In the genomic region with DNA sequence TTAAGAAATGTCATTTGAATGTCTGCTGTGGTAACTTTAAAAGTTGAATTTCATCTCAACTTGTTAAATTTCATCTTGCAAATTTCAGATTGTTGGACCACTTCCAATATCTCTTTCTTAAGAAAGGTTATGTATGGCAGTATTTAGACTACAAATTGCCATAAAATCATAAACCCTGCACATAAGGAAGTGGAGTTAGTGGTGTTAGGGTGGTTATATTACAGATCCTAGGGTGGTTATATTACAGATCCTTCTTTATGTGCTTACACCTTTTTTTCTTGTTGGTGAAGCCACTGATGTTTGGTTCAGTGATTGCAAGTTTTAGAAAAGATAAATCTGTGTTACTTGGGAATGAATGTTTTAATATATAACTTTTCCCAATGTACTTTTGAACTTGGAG, we compare ENCODE assay signal across 29 cellular contexts.
"Had no signal": no experiment of that assay in that cellular context is flagged by ENCODE, and none has a peak within 500 bp of the region (broad histone marks: within the 10 kb centered on the region; RNA-seq: fewer than 3 reads in every experiment).

No MANE protein-coding gene starts in this region.

- H3K4me1 ChIP-seq: SJCRH30 had no signal

- DNase-seq: activated CD4-positive, alpha-beta T cell treated with anti-CD3 and anti-CD28 coated beads for 48 hours; activated CD4-positive, alpha-beta T cell treated with anti-CD3 and anti-CD28 coated beads, Interleukin-2, amount 50 U/mL, for 4 hours; activated CD4-positive, CD25-positive, alpha-beta regulatory T cell treated with anti-CD3 and anti-CD28 coated beads, Interleukin-2, amount 50 U/mL, for 72 hours; activated CD8-positive, alpha-beta memory T cell treated with anti-CD3 and anti-CD28 coated beads for 24 hours; activated gamma-delta T cell; activated naive CD4-positive, alpha-beta T cell treated with anti-CD3 and anti-CD28 coated beads for 36 hours; activated T-cell treated with anti-CD3 and anti-CD28 coated beads, Interleukin-2, amount 50 U/mL, for 4 hours; brain microvascular endothelial cell; MG63; MV-4-11; NCI-H1092 treated with DMSO at 0.1 percent for 48 hours; NCI-H1417 treated with DMSO at 0.1 percent for 48 hours; NCI-H1694; NCI-H2029 treated with DMSO at 0.1 percent for 48 hours; NCI-H345; NCI-H510A; NCI-H526 treated with DMSO at 0.1 percent for 48 hours; NCI-H82; Right ventricle myocardium superior; RPMI8226; SJCRH30; T-helper 9 cell had no signal

- H3K4me3 Mint-ChIP-seq: activated naive CD4-positive, alpha-beta T cell treated with anti-CD3 and anti-CD28 coated beads for 36 hours; activated naive CD8-positive, alpha-beta T cell; activated T-cell treated with anti-CD3 and anti-CD28 coated beads, Interleukin-2, amount 50 U/mL, for 4 hours; T-helper 1 cell treated with Interleukin-12 subunit alpha and Interleukin-12 subunit beta and Interleukin-4 antibody, amounts not matched to agents 30 μg/mL and 1 μg/mL, for 36 hours; WTC11 had no signal

- H3K4me3 ChIP-seq: cardiac muscle cell, MG63, SJCRH30 had no signal

- ATAC-seq: activated T-cell treated with anti-CD3 and anti-CD28 coated beads, Interleukin-2, amount 50 U/mL, for 4 hours; Panc1; SK-N-SH treated with all-trans-retinoic acid at 6 μM for 48 hours; WTC11 had no signal

- H3K36me3 Mint-ChIP-seq: activated naive CD8-positive, alpha-beta T cell had no signal

- H3K27me3 ChIP-seq: brain microvascular endothelial cell, cardiac muscle cell, MG63, SJCRH30 had no signal

- H3K9me3 Mint-ChIP-seq: activated naive CD4-positive, alpha-beta T cell treated with anti-CD3 and anti-CD28 coated beads for 36 hours; activated T-cell treated with anti-CD3 and anti-CD28 coated beads, Interleukin-2, amount 50 U/mL, for 4 hours; T-helper 1 cell treated with Interleukin-12 subunit alpha and Interleukin-12 subunit beta and Interleukin-4 antibody, amounts not matched to agents 30 μg/mL and 1 μg/mL, for 36 hours; WTC11 had no signal

- H3K36me3 ChIP-seq: brain microvascular endothelial cell, cardiac muscle cell, MG63 had no signal

- H3K9ac ChIP-seq: KMS-11 had no signal

- H3K4me2 ChIP-seq: KMS-11 had no signal

- H3K27ac Mint-ChIP-seq: activated naive CD4-positive, alpha-beta T cell treated with anti-CD3 and anti-CD28 coated beads for 36 hours; activated naive CD8-positive, alpha-beta T cell; T-helper 1 cell treated with Interleukin-12 subunit alpha and Interleukin-12 subunit beta and Interleukin-4 antibody, amounts not matched to agents 30 μg/mL and 1 μg/mL, for 36 hours had no signal

- H3K9me3 ChIP-seq: MG63, SJCRH30 had no signal

- H3K27ac ChIP-seq: brain microvascular endothelial cell, cardiac muscle cell, KMS-11, SJCRH30 had no signal
